In the genomic region with DNA sequence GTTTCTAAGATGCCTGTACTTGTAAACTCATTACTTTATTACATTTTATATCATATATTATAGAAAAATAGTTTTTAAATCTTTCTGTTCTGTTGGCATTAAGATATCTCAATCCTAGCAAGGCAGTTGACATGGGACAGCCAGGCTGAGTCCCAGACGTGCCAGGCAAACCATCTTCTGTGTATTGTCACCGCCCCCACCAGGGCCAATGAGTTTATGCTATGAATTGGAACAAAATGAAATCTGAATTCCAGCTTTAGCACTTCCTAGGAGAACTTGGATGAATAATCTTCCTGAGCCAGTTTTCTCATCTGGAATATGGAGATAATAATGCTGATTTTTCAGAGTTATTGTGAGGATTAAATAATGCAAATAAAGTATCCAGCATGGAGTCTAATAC, we compare ENCODE assay signal across 9 cellular contexts.
DNase-seq lines count a peak whose midpoint lies in the region; ATAC-seq and TF ChIP-seq lines count a peak whose summit lies in the region.
"Had no signal": no experiment of that assay in that cellular context is flagged by ENCODE, and none has a peak within 500 bp of the region (broad histone marks: within the 10 kb centered on the region; RNA-seq: fewer than 3 reads in every experiment).

No MANE protein-coding gene starts in this region.

- no peaks in the 10 kb centered on the region for H3K79me2 ChIP-seq in PC-3 (ENCODE audit: low read length)

- H3K9ac ChIP-seq in PC-3 (ENCODE audit: low read length): no peak overlapping the region

- H3K9me3 Mint-ChIP-seq in type B pancreatic cell: peaks cover 6% of the 10 kb centered on the region
- H3K9me3 Mint-ChIP-seq: activated T-helper 1 cell treated with anti-CD3 and anti-CD28 coated beads, Interleukin-12 subunit alpha, Interleukin-12 subunit beta, Interleukin-2, Interleukin-4 antibody, amounts not matched to agents 30 ng/mL and 10 ng/mL and 1 ng/mL, durations not matched to agents 14 hours and 24 hours and 36 hours had no signal

- CTCF ChIA-PET in PC-3 (lab: Charles Lee): interaction anchor here (1.6 kb wide), 1 partner anchor 179 kb away, joined by 10 read pairs; no protein-coding TSS in a partner anchor

- H3K27me3 Mint-ChIP-seq in type B pancreatic cell: peaks cover 22% of the 10 kb centered on the region

- H3K4me1 Mint-ChIP-seq in type B pancreatic cell (ENCODE audit: unreplicated experiment): no peaks in the 10 kb centered on the region

- no peak overlapping the region for H3K4me3 Mint-ChIP-seq in type B pancreatic cell
- H3K4me3 Mint-ChIP-seq: activated T-helper 1 cell treated with anti-CD3 and anti-CD28 coated beads, Interleukin-12 subunit alpha, Interleukin-12 subunit beta, Interleukin-2, Interleukin-4 antibody, amounts not matched to agents 30 ng/mL and 10 ng/mL and 1 ng/mL, durations not matched to agents 14 hours and 24 hours and 36 hours had no signal

- no peak overlapping the region for H3K4me3 ChIP-seq in PC-3 (ENCODE audit: low read length)

- no TSS peak for BruUV-seq in PC-3 (replicated peaks; lab: Mats Ljungman, UMichigan)

- intact Hi-C loops in PC-3 (cut with micrococcal nuclease): loop anchor here (1.0 to 5.0 kb wide), 2 partner anchors 155 to 179 kb away; no protein-coding TSS in a partner anchor

- DNase-seq in stimulated activated CD4-positive, alpha-beta T cell treated with anti-CD3 and anti-CD28 coated beads, Interleukin-1b, Interleukin-23, amount 100 ng/mL, for 4 hours (ENCODE audit: low read depth in 2 of 2): peak; percentile 2 to 3
- no peak for DNase-seq in stimulated activated CD4-positive, alpha-beta T cell treated with anti-CD3 and anti-CD28 coated beads, Interleukin-12 subunit alpha, Interleukin-12 subunit beta, amount 100 ng/mL, for 4 hours
- DNase-seq in PC-3 (peak; percentile 39), germinal center (ENCODE audit: low spot score) (peak; percentile 29), type B pancreatic cell (ENCODE audit: extremely low spot score, unreplicated experiment) (no peak), GM19238 (ENCODE audit: insufficient read length, low spot score) (no peak), islet precursor cell (no peak)

- H3K9me3 ChIP-seq in PC-3 (ENCODE audit: low read length): no peaks in the 10 kb centered on the region

- H2AFZ ChIP-seq in PC-3 (ENCODE audit: low read length): no peak overlapping the region

- no peak overlapping the region for H3K27ac ChIP-seq in PC-3 (ENCODE audit: low read length)

- no peaks in the 10 kb centered on the region for H3K9me2 ChIP-seq in PC-3 (replicated peaks; ENCODE audit: low read length)

- no peaks in the 10 kb centered on the region for H3K36me3 Mint-ChIP-seq in type B pancreatic cell

- no peak overlapping the region for H3K27ac Mint-ChIP-seq in type B pancreatic cell
- H3K27ac Mint-ChIP-seq: activated T-helper 1 cell treated with anti-CD3 and anti-CD28 coated beads, Interleukin-12 subunit alpha, Interleukin-12 subunit beta, Interleukin-2, Interleukin-4 antibody, amounts not matched to agents 30 ng/mL and 10 ng/mL and 1 ng/mL, durations not matched to agents 14 hours and 24 hours and 36 hours had no signal

- H3K4me2 ChIP-seq in PC-3 (ENCODE audit: low read length): no peak overlapping the region

- no peaks in the 10 kb centered on the region for H3F3A ChIP-seq in PC-3 (ENCODE audit: low read length, unreplicated experiment)

- 0 out of 2 replicates have a peak, but pooled peaks cover 3% of the 10 kb centered on the region for H3K27me3 ChIP-seq in PC-3 (ENCODE audit: low read length)

- no peaks in the 10 kb centered on the region for H3K36me3 ChIP-seq in PC-3 (ENCODE audit: low read depth, low read length)

- H4K20me1 ChIP-seq in PC-3 (ENCODE audit: low read length): no peaks in the 10 kb centered on the region

- POLR2A ChIA-PET in PC-3 (lab: Charles Lee; ENCODE audit: unreplicated experiment): no interaction called here

- TF ChIP-seq CTCF in PC-3 (conservative IDR thresholded peaks at IDR 0.05; ENCODE audit: low read depth, low read length) (peak; percentile 41; the same call in 1 of the 2 replicates), type B pancreatic cell (conservative IDR thresholded peaks at IDR 0.05) (peak; percentile 47)

- peak; percentile 40; the same call in 1 of the 2 replicates for ATAC-seq in PC-3
- ATAC-seq in GM21390 (IDR thresholded peaks at IDR 0.05; ENCODE audit: unreplicated experiment): no peak

- no peaks in the 10 kb centered on the region for H3K4me1 ChIP-seq in PC-3 (ENCODE audit: insufficient read depth, low read length)

Comparison
In these comparisons a context has a peak if more than half of its experiments do, and no peak if none do; other contexts are left out.
1. DNase-seq: peak in stimulated activated CD4-positive, alpha-beta T cell treated with anti-CD3 and anti-CD28 coated beads, Interleukin-1b, Interleukin-23, amount 100 ng/mL, for 4 hours (2 of 2), PC-3 (single experiment) and germinal center (single experiment); none in stimulated activated CD4-positive, alpha-beta T cell treated with anti-CD3 and anti-CD28 coated beads, Interleukin-12 subunit alpha, Interleukin-12 subunit beta, amount 100 ng/mL, for 4 hours (single experiment), type B pancreatic cell (single experiment), GM19238 (single experiment) and islet precursor cell (single experiment).